In genomic region chr1:154973344-154974085, GRCh38 we compare ENCODE assay signal across 1 cellular context.
A peak's percentile ranks its signal among the peaks of the same experiment; 100 is the strongest.
TF ChIP-seq lines count a peak whose summit lies in the region.

No MANE protein-coding gene starts in this region.

TF ChIP-seq in K562, 482 proteins besides CTCF, POLR2A, EP300 and RAD21 (continued from another document and continues in another):
- TF ChIP-seq, protein P1, sequence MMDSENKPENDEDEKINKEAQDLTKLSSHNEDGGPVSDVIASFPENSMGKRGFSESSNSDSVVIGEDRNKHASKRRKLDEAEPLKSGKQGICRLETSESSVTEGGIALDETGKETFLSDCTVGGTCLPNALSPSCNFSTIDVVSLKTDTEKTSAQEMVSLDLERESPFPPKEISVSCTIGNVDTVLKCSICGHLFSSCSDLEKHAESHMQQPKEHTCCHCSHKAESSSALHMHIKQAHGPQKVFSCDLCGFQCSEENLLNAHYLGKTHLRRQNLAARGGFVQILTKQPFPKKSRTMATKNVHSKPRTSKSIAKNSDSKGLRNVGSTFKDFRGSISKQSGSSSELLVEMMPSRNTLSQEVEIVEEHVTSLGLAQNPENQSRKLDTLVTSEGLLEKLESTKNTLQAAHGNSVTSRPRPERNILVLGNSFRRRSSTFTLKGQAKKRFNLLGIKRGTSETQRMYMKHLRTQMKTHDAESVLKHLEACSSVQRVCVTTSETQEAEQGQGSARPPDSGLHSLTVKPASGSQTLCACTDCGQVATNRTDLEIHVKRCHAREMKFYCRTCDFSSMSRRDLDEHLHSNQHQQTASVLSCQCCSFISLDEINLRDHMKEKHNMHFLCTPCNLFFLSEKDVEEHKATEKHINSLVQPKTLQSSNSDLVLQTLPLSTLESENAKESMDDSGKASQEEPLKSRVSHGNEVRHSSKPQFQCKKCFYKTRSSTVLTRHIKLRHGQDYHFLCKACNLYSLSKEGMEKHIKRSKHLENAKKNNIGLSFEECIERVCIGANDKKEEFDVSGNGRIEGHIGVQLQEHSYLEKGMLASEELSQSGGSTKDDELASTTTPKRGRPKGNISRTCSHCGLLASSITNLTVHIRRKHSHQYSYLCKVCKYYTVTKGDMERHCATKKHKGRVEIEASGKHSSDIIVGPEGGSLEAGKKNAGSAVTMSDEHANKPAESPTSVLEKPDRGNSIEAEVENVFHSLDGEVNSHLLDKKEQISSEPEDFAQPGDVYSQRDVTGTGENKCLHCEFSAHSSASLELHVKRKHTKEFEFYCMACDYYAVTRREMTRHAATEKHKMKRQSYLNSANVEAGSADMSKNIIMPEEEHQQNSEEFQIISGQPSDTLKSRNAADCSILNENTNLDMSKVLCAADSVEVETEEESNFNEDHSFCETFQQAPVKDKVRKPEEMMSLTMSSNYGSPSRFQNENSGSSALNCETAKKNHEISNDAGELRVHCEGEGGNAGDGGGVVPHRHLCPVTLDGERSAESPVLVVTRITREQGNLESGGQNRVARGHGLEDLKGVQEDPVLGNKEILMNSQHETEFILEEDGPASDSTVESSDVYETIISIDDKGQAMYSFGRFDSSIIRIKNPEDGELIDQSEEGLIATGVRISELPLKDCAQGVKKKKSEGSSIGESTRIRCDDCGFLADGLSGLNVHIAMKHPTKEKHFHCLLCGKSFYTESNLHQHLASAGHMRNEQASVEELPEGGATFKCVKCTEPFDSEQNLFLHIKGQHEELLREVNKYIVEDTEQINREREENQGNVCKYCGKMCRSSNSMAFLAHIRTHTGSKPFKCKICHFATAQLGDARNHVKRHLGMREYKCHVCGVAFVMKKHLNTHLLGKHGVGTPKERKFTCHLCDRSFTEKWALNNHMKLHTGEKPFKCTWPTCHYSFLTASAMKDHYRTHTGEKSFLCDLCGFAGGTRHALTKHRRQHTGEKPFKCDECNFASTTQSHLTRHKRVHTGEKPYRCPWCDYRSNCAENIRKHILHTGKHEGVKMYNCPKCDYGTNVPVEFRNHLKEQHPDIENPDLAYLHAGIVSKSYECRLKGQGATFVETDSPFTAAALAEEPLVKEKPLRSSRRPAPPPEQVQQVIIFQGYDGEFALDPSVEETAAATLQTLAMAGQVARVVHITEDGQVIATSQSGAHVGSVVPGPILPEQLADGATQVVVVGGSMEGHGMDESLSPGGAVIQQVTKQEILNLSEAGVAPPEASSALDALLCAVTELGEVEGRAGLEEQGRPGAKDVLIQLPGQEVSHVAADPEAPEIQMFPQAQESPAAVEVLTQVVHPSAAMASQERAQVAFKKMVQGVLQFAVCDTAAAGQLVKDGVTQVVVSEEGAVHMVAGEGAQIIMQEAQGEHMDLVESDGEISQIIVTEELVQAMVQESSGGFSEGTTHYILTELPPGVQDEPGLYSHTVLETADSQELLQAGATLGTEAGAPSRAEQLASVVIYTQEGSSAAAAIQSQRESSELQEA (IDR thresholded peaks at IDR 0.05; ENCODE audit: low read depth), result peak; percentile 14; the same call in 1 of the 2 replicates
- TF ChIP-seq ZNF444 (CRISPR knock-in tag; IDR thresholded peaks at IDR 0.05), result no peak
- TF ChIP-seq PHF21A (IDR thresholded peaks at IDR 0.05; ENCODE audit: borderline replicate concordance, low read depth), result no peak
- TF ChIP-seq HMG20B (CRISPR knock-in tag; IDR thresholded peaks at IDR 0.05), result no peak
- no peak for TF ChIP-seq TFE3 (CRISPR knock-in tag; IDR thresholded peaks at IDR 0.05)
- peak; percentile 48; the same call in 1 of the 2 replicates for TF ChIP-seq CC2D1A (IDR thresholded peaks at IDR 0.05)
- no peak for TF ChIP-seq ZC3H8 (IDR thresholded peaks at IDR 0.05)
- TF ChIP-seq, protein P2, sequence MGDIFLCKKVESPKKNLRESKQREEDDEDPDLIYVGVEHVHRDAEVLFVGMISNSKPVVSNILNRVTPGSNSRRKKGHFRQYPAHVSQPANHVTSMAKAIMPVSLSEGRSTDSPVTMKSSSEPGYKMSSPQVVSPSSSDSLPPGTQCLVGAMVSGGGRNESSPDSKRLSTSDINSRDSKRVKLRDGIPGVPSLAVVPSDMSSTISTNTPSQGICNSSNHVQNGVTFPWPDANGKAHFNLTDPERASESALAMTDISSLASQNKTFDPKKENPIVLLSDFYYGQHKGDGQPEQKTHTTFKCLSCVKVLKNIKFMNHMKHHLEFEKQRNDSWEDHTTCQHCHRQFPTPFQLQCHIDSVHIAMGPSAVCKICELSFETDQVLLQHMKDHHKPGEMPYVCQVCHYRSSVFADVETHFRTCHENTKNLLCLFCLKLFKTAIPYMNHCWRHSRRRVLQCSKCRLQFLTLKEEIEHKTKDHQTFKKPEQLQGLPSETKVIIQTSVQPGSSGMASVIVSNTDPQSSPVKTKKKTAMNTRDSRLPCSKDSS (IDR thresholded peaks at IDR 0.05; ENCODE audit: low read depth, partially characterized antibody), result no peak
- TF ChIP-seq BDP1 (IDR thresholded peaks at IDR 0.05; ENCODE audit: insufficient read depth, insufficient read length), result no peak
- no peak for TF ChIP-seq ZNF197 (CRISPR knock-in tag; IDR thresholded peaks at IDR 0.05; ENCODE audit: low read depth)
- no peak for TF ChIP-seq ZFP30 (CRISPR knock-in tag; IDR thresholded peaks at IDR 0.05; ENCODE audit: borderline replicate concordance)
- no peak for TF ChIP-seq HDAC6 (IDR thresholded peaks at IDR 0.05; ENCODE audit: low read depth, low read length)
- TF ChIP-seq NCOA1 (IDR thresholded peaks at IDR 0.05; ENCODE audit: low read depth), result 0 out of 2 replicates have a peak, but pooled peaks have one; percentile 13
- peak; percentile 66 for TF ChIP-seq TBP (optimal IDR thresholded peaks at IDR 0.05; ENCODE audit: low read depth, low read length)
- no peak for TF ChIP-seq ZNF274 (IDR thresholded peaks at IDR 0.05; ENCODE audit: borderline replicate concordance, low read depth, low read length)
- no peak for TF ChIP-seq MEF2D (tag; conservative IDR thresholded peaks at IDR 0.05; ENCODE audit: low read depth)
- TF ChIP-seq HMGN3 (IDR thresholded peaks at IDR 0.05; ENCODE audit: borderline replicate concordance, extremely low read depth, insufficient read length, low read depth, low read length), result peak; percentile 34
- peak; percentile 61 for TF ChIP-seq BRD9 (IDR thresholded peaks at IDR 0.05; ENCODE audit: low read depth, partially characterized antibody)
- no peak for TF ChIP-seq WHSC1 (IDR thresholded peaks at IDR 0.05; ENCODE audit: low read length)
- no peak for TF ChIP-seq MBD2 (IDR thresholded peaks at IDR 0.05; ENCODE audit: borderline replicate concordance, low read depth)
- TF ChIP-seq HOXB6 (CRISPR knock-in tag; IDR thresholded peaks at IDR 0.05; ENCODE audit: borderline replicate concordance), result no peak
- TF ChIP-seq, protein P3, sequence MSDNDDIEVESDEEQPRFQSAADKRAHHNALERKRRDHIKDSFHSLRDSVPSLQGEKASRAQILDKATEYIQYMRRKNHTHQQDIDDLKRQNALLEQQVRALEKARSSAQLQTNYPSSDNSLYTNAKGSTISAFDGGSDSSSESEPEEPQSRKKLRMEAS (CRISPR knock-in tag; IDR thresholded peaks at IDR 0.05), result no peak
- TF ChIP-seq TEAD2 (tag; IDR thresholded peaks at IDR 0.05), result no peak
- no peak for TF ChIP-seq SPI1 (IDR thresholded peaks at IDR 0.05; ENCODE audit: borderline replicate concordance, low read depth, low read length)
- TF ChIP-seq MECOM (CRISPR knock-in tag; IDR thresholded peaks at IDR 0.05), result no peak
- TF ChIP-seq ARNT (IDR thresholded peaks at IDR 0.05), result peak; percentile 14 to 43; a peak in 1 of 4 replicates
- no peak for TF ChIP-seq NCOA6 (IDR thresholded peaks at IDR 0.05)
- no peak for TF ChIP-seq PHTF2 (CRISPR knock-in tag; IDR thresholded peaks at IDR 0.05)
- TF ChIP-seq TCF7 (IDR thresholded peaks at IDR 0.05; ENCODE audit: borderline replicate concordance), result no peak
- TF ChIP-seq ATF2 (CRISPR knock-in tag; IDR thresholded peaks at IDR 0.05), result no peak
- TF ChIP-seq, protein P4, sequence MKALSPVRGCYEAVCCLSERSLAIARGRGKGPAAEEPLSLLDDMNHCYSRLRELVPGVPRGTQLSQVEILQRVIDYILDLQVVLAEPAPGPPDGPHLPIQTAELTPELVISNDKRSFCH (CRISPR knock-in tag; IDR thresholded peaks at IDR 0.05), result no peak
- TF ChIP-seq, protein P4 (tag; IDR thresholded peaks at IDR 0.05), result no peak
- TF ChIP-seq XRCC5 (IDR thresholded peaks at IDR 0.05; ENCODE audit: low read depth, low read length), result no peak
- TF ChIP-seq ZNF830 (CRISPR knock-in tag; IDR thresholded peaks at IDR 0.05), result no peak
- TF ChIP-seq HNRNPUL1 (IDR thresholded peaks at IDR 0.05; ENCODE audit: low read length), result no peak
- no peak for TF ChIP-seq ESRRB (CRISPR knock-in tag; IDR thresholded peaks at IDR 0.05; ENCODE audit: borderline replicate concordance)
- TF ChIP-seq, protein P5, sequence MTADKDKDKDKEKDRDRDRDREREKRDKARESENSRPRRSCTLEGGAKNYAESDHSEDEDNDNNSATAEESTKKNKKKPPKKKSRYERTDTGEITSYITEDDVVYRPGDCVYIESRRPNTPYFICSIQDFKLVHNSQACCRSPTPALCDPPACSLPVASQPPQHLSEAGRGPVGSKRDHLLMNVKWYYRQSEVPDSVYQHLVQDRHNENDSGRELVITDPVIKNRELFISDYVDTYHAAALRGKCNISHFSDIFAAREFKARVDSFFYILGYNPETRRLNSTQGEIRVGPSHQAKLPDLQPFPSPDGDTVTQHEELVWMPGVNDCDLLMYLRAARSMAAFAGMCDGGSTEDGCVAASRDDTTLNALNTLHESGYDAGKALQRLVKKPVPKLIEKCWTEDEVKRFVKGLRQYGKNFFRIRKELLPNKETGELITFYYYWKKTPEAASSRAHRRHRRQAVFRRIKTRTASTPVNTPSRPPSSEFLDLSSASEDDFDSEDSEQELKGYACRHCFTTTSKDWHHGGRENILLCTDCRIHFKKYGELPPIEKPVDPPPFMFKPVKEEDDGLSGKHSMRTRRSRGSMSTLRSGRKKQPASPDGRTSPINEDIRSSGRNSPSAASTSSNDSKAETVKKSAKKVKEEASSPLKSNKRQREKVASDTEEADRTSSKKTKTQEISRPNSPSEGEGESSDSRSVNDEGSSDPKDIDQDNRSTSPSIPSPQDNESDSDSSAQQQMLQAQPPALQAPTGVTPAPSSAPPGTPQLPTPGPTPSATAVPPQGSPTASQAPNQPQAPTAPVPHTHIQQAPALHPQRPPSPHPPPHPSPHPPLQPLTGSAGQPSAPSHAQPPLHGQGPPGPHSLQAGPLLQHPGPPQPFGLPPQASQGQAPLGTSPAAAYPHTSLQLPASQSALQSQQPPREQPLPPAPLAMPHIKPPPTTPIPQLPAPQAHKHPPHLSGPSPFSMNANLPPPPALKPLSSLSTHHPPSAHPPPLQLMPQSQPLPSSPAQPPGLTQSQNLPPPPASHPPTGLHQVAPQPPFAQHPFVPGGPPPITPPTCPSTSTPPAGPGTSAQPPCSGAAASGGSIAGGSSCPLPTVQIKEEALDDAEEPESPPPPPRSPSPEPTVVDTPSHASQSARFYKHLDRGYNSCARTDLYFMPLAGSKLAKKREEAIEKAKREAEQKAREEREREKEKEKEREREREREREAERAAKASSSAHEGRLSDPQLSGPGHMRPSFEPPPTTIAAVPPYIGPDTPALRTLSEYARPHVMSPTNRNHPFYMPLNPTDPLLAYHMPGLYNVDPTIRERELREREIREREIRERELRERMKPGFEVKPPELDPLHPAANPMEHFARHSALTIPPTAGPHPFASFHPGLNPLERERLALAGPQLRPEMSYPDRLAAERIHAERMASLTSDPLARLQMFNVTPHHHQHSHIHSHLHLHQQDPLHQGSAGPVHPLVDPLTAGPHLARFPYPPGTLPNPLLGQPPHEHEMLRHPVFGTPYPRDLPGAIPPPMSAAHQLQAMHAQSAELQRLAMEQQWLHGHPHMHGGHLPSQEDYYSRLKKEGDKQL (CRISPR knock-in tag; IDR thresholded peaks at IDR 0.05; ENCODE audit: borderline replicate concordance), result no peak
- TF ChIP-seq TAF9B (IDR thresholded peaks at IDR 0.05; ENCODE audit: partially characterized antibody), result peak; percentile 68
- no peak for TF ChIP-seq ZNF445 (CRISPR knock-in tag; IDR thresholded peaks at IDR 0.05; ENCODE audit: low read depth)
- TF ChIP-seq SMARCC2 (IDR thresholded peaks at IDR 0.05; ENCODE audit: low read depth), result no peak; the same call in 1 of the 2 replicates
- TF ChIP-seq HDAC1 (IDR thresholded peaks at IDR 0.05), result peak in 1 of 2 experiments; percentile 71; a peak in 1 of 4 replicates
- no peak for TF ChIP-seq SIRT6 (IDR thresholded peaks at IDR 0.05; ENCODE audit: low read depth, low read length)
- no peak for TF ChIP-seq GABPB1 (CRISPR knock-in tag; IDR thresholded peaks at IDR 0.05)
- TF ChIP-seq TAF15 (IDR thresholded peaks at IDR 0.05; ENCODE audit: low read depth, low read length), result no peak
- no peak for TF ChIP-seq TSC22D4 (tag; IDR thresholded peaks at IDR 0.05)
- TF ChIP-seq ETV1 (tag; conservative IDR thresholded peaks at IDR 0.05; ENCODE audit: low read depth), result no peak
- TF ChIP-seq, protein P6, sequence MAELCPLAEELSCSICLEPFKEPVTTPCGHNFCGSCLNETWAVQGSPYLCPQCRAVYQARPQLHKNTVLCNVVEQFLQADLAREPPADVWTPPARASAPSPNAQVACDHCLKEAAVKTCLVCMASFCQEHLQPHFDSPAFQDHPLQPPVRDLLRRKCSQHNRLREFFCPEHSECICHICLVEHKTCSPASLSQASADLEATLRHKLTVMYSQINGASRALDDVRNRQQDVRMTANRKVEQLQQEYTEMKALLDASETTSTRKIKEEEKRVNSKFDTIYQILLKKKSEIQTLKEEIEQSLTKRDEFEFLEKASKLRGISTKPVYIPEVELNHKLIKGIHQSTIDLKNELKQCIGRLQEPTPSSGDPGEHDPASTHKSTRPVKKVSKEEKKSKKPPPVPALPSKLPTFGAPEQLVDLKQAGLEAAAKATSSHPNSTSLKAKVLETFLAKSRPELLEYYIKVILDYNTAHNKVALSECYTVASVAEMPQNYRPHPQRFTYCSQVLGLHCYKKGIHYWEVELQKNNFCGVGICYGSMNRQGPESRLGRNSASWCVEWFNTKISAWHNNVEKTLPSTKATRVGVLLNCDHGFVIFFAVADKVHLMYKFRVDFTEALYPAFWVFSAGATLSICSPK (IDR thresholded peaks at IDR 0.05; ENCODE audit: borderline replicate concordance), result peak; percentile 70; the same call in 1 of the 2 replicates
